In the genomic region with DNA sequence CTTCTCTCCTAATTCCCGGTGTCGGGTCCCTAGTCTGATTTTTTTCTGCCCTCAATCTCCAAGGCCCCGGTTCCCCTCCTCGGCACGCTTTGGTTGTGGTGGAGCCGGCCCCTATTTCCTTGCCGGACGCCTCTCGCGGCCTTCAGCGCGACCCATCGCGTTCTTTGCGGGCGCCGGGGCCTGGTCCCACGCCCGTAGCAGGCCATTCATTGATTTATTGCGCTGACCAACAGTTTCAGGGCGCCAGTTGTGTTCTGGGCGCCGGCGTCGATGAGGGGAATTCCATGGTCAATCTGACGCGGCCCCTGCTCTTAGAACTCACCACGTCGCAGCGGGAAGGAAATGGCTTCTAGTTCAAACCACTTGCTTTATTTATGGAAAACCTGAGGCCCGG, we compare ENCODE assay signal across 1 cellular context.
TF ChIP-seq lines count a peak whose summit lies in the region.

No MANE protein-coding gene starts in this region.

TF ChIP-seq in HepG2, 621 proteins besides CTCF, POLR2A, EP300 and RAD21 (continued from another document and continues in another):
- TF ChIP-seq, protein P1, sequence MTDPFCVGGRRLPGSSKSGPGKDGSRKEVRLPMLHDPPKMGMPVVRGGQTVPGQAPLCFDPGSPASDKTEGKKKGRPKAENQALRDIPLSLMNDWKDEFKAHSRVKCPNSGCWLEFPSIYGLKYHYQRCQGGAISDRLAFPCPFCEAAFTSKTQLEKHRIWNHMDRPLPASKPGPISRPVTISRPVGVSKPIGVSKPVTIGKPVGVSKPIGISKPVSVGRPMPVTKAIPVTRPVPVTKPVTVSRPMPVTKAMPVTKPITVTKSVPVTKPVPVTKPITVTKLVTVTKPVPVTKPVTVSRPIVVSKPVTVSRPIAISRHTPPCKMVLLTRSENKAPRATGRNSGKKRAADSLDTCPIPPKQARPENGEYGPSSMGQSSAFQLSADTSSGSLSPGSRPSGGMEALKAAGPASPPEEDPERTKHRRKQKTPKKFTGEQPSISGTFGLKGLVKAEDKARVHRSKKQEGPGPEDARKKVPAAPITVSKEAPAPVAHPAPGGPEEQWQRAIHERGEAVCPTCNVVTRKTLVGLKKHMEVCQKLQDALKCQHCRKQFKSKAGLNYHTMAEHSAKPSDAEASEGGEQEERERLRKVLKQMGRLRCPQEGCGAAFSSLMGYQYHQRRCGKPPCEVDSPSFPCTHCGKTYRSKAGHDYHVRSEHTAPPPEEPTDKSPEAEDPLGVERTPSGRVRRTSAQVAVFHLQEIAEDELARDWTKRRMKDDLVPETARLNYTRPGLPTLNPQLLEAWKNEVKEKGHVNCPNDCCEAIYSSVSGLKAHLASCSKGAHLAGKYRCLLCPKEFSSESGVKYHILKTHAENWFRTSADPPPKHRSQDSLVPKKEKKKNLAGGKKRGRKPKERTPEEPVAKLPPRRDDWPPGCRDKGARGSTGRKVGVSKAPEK (CRISPR knock-in tag; IDR thresholded peaks at IDR 0.05; ENCODE audit: borderline replicate concordance): 0 out of 2 replicates have a peak, but pooled peaks have one; percentile 67
- TF ChIP-seq THYN1 (CRISPR knock-in tag; IDR thresholded peaks at IDR 0.05; ENCODE audit: borderline replicate concordance, low read depth): no peak
- TF ChIP-seq EHMT2 (IDR thresholded peaks at IDR 0.05; ENCODE audit: borderline replicate concordance, low read depth, low read length): no peak
- peak; percentile 67; the same call in 1 of the 2 replicates for TF ChIP-seq ZNF264 (CRISPR knock-in tag; IDR thresholded peaks at IDR 0.05)
- TF ChIP-seq GATAD1 (CRISPR knock-in tag; IDR thresholded peaks at IDR 0.05): no peak
- no peak for TF ChIP-seq ZNF891 (CRISPR knock-in tag; IDR thresholded peaks at IDR 0.05)
- no peak for TF ChIP-seq WIZ (CRISPR knock-in tag; IDR thresholded peaks at IDR 0.05)
- TF ChIP-seq, protein P2, sequence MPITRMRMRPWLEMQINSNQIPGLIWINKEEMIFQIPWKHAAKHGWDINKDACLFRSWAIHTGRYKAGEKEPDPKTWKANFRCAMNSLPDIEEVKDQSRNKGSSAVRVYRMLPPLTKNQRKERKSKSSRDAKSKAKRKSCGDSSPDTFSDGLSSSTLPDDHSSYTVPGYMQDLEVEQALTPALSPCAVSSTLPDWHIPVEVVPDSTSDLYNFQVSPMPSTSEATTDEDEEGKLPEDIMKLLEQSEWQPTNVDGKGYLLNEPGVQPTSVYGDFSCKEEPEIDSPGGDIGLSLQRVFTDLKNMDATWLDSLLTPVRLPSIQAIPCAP (CRISPR knock-in tag; IDR thresholded peaks at IDR 0.05; ENCODE audit: low read depth): no peak
- TF ChIP-seq BRCA1 (CRISPR knock-in tag; IDR thresholded peaks at IDR 0.05): peak; percentile 26; the same call in 1 of the 2 replicates
- TF ChIP-seq, protein P3, sequence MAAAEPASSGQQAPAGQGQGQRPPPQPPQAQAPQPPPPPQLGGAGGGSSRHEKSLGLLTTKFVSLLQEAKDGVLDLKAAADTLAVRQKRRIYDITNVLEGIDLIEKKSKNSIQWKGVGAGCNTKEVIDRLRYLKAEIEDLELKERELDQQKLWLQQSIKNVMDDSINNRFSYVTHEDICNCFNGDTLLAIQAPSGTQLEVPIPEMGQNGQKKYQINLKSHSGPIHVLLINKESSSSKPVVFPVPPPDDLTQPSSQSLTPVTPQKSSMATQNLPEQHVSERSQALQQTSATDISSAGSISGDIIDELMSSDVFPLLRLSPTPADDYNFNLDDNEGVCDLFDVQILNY (CRISPR knock-in tag; conservative IDR thresholded peaks at IDR 0.05): no peak
- TF ChIP-seq NR2F2 (IDR thresholded peaks at IDR 0.05; ENCODE audit: borderline replicate concordance, low read depth): no peak
- TF ChIP-seq CCDC6 (CRISPR knock-in tag; IDR thresholded peaks at IDR 0.05): 0 out of 2 replicates have a peak, but pooled peaks have one; percentile 55
- no peak for TF ChIP-seq ZNF564 (CRISPR knock-in tag; IDR thresholded peaks at IDR 0.05)
- TF ChIP-seq MAZ (IDR thresholded peaks at IDR 0.05; ENCODE audit: borderline replicate concordance, low read depth, low read length): no peak
- TF ChIP-seq MAZ (CRISPR knock-in tag; IDR thresholded peaks at IDR 0.05; ENCODE audit: low read depth): no peak
- TF ChIP-seq ZKSCAN5 (CRISPR knock-in tag; IDR thresholded peaks at IDR 0.05): no peak
- no peak for TF ChIP-seq ADNP (CRISPR knock-in tag; IDR thresholded peaks at IDR 0.05)
- TF ChIP-seq THAP11 (CRISPR knock-in tag; IDR thresholded peaks at IDR 0.05): no peak
- no peak for TF ChIP-seq SRSF4 (IDR thresholded peaks at IDR 0.05; ENCODE audit: low read depth, low read length, poor library complexity, severe bottlenecking)
- TF ChIP-seq, protein P4, sequence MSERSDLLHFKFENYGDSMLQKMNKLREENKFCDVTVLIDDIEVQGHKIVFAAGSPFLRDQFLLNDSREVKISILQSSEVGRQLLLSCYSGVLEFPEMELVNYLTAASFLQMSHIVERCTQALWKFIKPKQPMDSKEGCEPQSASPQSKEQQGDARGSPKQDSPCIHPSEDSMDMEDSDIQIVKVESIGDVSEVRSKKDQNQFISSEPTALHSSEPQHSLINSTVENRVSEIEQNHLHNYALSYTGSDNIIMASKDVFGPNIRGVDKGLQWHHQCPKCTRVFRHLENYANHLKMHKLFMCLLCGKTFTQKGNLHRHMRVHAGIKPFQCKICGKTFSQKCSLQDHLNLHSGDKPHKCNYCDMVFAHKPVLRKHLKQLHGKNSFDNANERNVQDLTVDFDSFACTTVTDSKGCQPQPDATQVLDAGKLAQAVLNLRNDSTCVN (CRISPR knock-in tag; IDR thresholded peaks at IDR 0.05; ENCODE audit: borderline replicate concordance): no peak
- no peak for TF ChIP-seq ZNF747 (CRISPR knock-in tag; IDR thresholded peaks at IDR 0.05; ENCODE audit: borderline replicate concordance)
- TF ChIP-seq ZFP41 (CRISPR knock-in tag; IDR thresholded peaks at IDR 0.05; ENCODE audit: borderline replicate concordance): no peak
- no peak for TF ChIP-seq ATF7-NPFF (CRISPR knock-in tag; IDR thresholded peaks at IDR 0.05; ENCODE audit: low read depth)
- TF ChIP-seq MYNN (CRISPR knock-in tag; IDR thresholded peaks at IDR 0.05; ENCODE audit: low read depth): no peak
- TF ChIP-seq TBX3 (IDR thresholded peaks at IDR 0.05; ENCODE audit: borderline replicate concordance): no peak
- peak; percentile 71 for TF ChIP-seq ZFX (CRISPR knock-in tag; IDR thresholded peaks at IDR 0.05; ENCODE audit: low read depth)
- TF ChIP-seq ZC3H4 (CRISPR knock-in tag; IDR thresholded peaks at IDR 0.05; ENCODE audit: borderline replicate concordance): no peak
- no peak for TF ChIP-seq KLF11 (CRISPR knock-in tag; IDR thresholded peaks at IDR 0.05)
- no peak for TF ChIP-seq REXO4 (CRISPR knock-in tag; IDR thresholded peaks at IDR 0.05; ENCODE audit: borderline replicate concordance)
- TF ChIP-seq ZNF558 (CRISPR knock-in tag; IDR thresholded peaks at IDR 0.05; ENCODE audit: borderline replicate concordance): no peak
- no peak; the same call in 1 of the 2 replicates for TF ChIP-seq ZNF766 (CRISPR knock-in tag; IDR thresholded peaks at IDR 0.05; ENCODE audit: borderline replicate concordance)
- no peak for TF ChIP-seq ZZZ3 (CRISPR knock-in tag; IDR thresholded peaks at IDR 0.05; ENCODE audit: borderline replicate concordance)
- TF ChIP-seq ZNF562 (CRISPR knock-in tag; IDR thresholded peaks at IDR 0.05; ENCODE audit: borderline replicate concordance): no peak
- no peak for TF ChIP-seq ZNF225 (CRISPR knock-in tag; IDR thresholded peaks at IDR 0.05)
- no peak for TF ChIP-seq BRD4 (CRISPR knock-in tag; IDR thresholded peaks at IDR 0.05)
- TF ChIP-seq, protein P5, sequence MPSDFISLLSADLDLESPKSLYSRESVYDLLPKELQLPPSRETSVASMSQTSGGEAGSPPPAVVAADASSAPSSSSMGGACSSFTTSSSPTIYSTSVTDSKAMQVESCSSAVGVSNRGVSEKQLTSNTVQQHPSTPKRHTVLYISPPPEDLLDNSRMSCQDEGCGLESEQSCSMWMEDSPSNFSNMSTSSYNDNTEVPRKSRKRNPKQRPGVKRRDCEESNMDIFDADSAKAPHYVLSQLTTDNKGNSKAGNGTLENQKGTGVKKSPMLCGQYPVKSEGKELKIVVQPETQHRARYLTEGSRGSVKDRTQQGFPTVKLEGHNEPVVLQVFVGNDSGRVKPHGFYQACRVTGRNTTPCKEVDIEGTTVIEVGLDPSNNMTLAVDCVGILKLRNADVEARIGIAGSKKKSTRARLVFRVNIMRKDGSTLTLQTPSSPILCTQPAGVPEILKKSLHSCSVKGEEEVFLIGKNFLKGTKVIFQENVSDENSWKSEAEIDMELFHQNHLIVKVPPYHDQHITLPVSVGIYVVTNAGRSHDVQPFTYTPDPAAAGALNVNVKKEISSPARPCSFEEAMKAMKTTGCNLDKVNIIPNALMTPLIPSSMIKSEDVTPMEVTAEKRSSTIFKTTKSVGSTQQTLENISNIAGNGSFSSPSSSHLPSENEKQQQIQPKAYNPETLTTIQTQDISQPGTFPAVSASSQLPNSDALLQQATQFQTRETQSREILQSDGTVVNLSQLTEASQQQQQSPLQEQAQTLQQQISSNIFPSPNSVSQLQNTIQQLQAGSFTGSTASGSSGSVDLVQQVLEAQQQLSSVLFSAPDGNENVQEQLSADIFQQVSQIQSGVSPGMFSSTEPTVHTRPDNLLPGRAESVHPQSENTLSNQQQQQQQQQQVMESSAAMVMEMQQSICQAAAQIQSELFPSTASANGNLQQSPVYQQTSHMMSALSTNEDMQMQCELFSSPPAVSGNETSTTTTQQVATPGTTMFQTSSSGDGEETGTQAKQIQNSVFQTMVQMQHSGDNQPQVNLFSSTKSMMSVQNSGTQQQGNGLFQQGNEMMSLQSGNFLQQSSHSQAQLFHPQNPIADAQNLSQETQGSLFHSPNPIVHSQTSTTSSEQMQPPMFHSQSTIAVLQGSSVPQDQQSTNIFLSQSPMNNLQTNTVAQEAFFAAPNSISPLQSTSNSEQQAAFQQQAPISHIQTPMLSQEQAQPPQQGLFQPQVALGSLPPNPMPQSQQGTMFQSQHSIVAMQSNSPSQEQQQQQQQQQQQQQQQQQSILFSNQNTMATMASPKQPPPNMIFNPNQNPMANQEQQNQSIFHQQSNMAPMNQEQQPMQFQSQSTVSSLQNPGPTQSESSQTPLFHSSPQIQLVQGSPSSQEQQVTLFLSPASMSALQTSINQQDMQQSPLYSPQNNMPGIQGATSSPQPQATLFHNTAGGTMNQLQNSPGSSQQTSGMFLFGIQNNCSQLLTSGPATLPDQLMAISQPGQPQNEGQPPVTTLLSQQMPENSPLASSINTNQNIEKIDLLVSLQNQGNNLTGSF (CRISPR knock-in tag; IDR thresholded peaks at IDR 0.05): 0 out of 2 replicates have a peak, but pooled peaks have one; percentile 45
- TF ChIP-seq, protein P6, sequence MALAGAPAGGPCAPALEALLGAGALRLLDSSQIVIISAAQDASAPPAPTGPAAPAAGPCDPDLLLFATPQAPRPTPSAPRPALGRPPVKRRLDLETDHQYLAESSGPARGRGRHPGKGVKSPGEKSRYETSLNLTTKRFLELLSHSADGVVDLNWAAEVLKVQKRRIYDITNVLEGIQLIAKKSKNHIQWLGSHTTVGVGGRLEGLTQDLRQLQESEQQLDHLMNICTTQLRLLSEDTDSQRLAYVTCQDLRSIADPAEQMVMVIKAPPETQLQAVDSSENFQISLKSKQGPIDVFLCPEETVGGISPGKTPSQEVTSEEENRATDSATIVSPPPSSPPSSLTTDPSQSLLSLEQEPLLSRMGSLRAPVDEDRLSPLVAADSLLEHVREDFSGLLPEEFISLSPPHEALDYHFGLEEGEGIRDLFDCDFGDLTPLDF (CRISPR knock-in tag; IDR thresholded peaks at IDR 0.05): no peak
- no peak for TF ChIP-seq FOXA3 (CRISPR knock-in tag; IDR thresholded peaks at IDR 0.05)
- TF ChIP-seq ZNF530 (CRISPR knock-in tag; IDR thresholded peaks at IDR 0.05; ENCODE audit: low read depth): no peak
- no peak for TF ChIP-seq KDM4B (CRISPR knock-in tag; IDR thresholded peaks at IDR 0.05)
- TF ChIP-seq ZNF724P (CRISPR knock-in tag; IDR thresholded peaks at IDR 0.05; ENCODE audit: borderline replicate concordance): no peak; the same call in 1 of the 2 replicates
- TF ChIP-seq, protein P7, sequence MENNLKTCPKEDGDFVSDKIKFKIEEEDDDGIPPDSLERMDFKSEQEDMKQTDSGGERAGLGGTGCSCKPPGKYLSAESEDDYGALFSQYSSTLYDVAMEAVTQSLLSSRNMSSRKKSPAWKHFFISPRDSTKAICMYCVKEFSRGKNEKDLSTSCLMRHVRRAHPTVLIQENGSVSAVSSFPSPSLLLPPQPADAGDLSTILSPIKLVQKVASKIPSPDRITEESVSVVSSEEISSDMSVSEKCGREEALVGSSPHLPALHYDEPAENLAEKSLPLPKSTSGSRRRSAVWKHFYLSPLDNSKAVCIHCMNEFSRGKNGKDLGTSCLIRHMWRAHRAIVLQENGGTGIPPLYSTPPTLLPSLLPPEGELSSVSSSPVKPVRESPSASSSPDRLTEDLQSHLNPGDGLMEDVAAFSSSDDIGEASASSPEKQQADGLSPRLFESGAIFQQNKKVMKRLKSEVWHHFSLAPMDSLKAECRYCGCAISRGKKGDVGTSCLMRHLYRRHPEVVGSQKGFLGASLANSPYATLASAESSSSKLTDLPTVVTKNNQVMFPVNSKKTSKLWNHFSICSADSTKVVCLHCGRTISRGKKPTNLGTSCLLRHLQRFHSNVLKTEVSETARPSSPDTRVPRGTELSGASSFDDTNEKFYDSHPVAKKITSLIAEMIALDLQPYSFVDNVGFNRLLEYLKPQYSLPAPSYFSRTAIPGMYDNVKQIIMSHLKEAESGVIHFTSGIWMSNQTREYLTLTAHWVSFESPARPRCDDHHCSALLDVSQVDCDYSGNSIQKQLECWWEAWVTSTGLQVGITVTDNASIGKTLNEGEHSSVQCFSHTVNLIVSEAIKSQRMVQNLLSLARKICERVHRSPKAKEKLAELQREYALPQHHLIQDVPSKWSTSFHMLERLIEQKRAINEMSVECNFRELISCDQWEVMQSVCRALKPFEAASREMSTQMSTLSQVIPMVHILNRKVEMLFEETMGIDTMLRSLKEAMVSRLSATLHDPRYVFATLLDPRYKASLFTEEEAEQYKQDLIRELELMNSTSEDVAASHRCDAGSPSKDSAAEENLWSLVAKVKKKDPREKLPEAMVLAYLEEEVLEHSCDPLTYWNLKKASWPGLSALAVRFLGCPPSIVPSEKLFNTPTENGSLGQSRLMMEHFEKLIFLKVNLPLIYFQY (CRISPR knock-in tag; IDR thresholded peaks at IDR 0.05; ENCODE audit: borderline replicate concordance): no peak
- TF ChIP-seq MTF2 (CRISPR knock-in tag; IDR thresholded peaks at IDR 0.05; ENCODE audit: borderline replicate concordance): no peak
- TF ChIP-seq RORA (CRISPR knock-in tag; IDR thresholded peaks at IDR 0.05): no peak
- no peak for TF ChIP-seq ETV6 (CRISPR knock-in tag; conservative IDR thresholded peaks at IDR 0.05)
- TF ChIP-seq, protein P8, sequence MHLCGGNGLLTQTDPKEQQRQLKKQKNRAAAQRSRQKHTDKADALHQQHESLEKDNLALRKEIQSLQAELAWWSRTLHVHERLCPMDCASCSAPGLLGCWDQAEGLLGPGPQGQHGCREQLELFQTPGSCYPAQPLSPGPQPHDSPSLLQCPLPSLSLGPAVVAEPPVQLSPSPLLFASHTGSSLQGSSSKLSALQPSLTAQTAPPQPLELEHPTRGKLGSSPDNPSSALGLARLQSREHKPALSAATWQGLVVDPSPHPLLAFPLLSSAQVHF (CRISPR knock-in tag; IDR thresholded peaks at IDR 0.05): no peak
- no peak for TF ChIP-seq CREM (IDR thresholded peaks at IDR 0.05)
- TF ChIP-seq CREM (CRISPR knock-in tag; IDR thresholded peaks at IDR 0.05): no peak
- no peak; the same call in 1 of the 2 replicates for TF ChIP-seq GLI4 (CRISPR knock-in tag; IDR thresholded peaks at IDR 0.05; ENCODE audit: borderline replicate concordance)
- TF ChIP-seq NFRKB (IDR thresholded peaks at IDR 0.05): no peak
- TF ChIP-seq ATM (IDR thresholded peaks at IDR 0.05; ENCODE audit: borderline replicate concordance): no peak
- no peak for TF ChIP-seq RXRB (CRISPR knock-in tag; IDR thresholded peaks at IDR 0.05; ENCODE audit: borderline replicate concordance)
